Comparison of ENCODE assay signal across 1 cellular context in genomic region chr2:10584843-10585475, GRCh38.
TF ChIP-seq lines count a peak whose summit lies in the region.

No MANE protein-coding gene starts in this region.

TF ChIP-seq in GM12878, 131 proteins besides CTCF, POLR2A, EP300 and RAD21 (continued from another document):
- TF ChIP-seq BCLAF1 (IDR thresholded peaks at IDR 0.05): no peak
- no peak for TF ChIP-seq BCL3 (IDR thresholded peaks at IDR 0.05; ENCODE audit: borderline replicate concordance, insufficient read depth, low read depth, low read length, poor library complexity, severe bottlenecking)
- no peak for TF ChIP-seq MYC (IDR thresholded peaks at IDR 0.05; ENCODE audit: insufficient read depth, insufficient read length, insufficient replicate concordance, low read length, severe bottlenecking)
- no peak for TF ChIP-seq STAT3 (IDR thresholded peaks at IDR 0.05; ENCODE audit: low read depth, low read length)
- no peak for TF ChIP-seq RFX5 (IDR thresholded peaks at IDR 0.05; ENCODE audit: low read depth, low read length)
